1 cellular context compared by ENCODE assay signal in genomic region chr5:72115277-72115676, GRCh38.
TF ChIP-seq lines count a peak whose summit lies in the region.

No MANE protein-coding gene starts in this region.

TF ChIP-seq in endothelial cell of umbilical vein, 7 proteins besides CTCF, POLR2A, EP300 and RAD21:
- TF ChIP-seq JUN (IDR thresholded peaks at IDR 0.05; ENCODE audit: borderline replicate concordance, insufficient read depth, insufficient read length, low read depth) (no peak), FOS (IDR thresholded peaks at IDR 0.05; ENCODE audit: borderline replicate concordance, insufficient read depth, low read length) (no peak), MAX (IDR thresholded peaks at IDR 0.05; ENCODE audit: insufficient read depth, insufficient read length) (no peak), EZH2 (IDR thresholded peaks at IDR 0.05; ENCODE audit: borderline replicate concordance, low read depth, low read length, severe bottlenecking) (no peak), POLR2AphosphoS5 (IDR thresholded peaks at IDR 0.05; ENCODE audit: insufficient read depth, low read depth, low read length) (no peak), GATA2 (IDR thresholded peaks at IDR 0.05; ENCODE audit: insufficient read depth, insufficient read length, low read depth, low read length) (no peak), MYC (IDR thresholded peaks at IDR 0.05; ENCODE audit: low read depth, low read length) (no peak)
